Comparison of ENCODE assay signal across 29 cellular contexts in the genomic region with DNA sequence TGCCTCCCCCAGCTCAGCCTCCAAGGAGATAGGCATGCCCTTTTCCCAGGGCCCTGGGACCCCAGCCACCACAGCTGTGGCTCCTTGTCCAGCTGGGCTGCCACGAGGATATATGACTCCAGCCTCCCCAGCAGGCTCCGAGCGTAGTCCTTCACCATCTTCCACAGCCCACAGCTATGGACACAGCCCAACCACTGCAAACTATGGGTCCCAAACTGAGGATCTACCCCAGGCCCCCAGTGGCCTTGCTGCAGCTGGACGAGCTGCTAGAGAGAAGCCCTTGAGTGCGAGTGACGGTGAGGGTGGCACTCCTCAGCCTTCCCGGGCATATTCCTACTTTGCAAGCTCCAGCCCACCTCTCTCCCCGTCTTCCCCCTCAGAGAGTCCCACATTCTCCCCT.
"Had no signal": no experiment of that assay in that cellular context is flagged by ENCODE, and none has a peak within 500 bp of the region (broad histone marks: within the 10 kb centered on the region; RNA-seq: fewer than 3 reads in every experiment).

No MANE protein-coding gene starts in this region.

- H3K9me3 ChIP-seq: adrenal gland, body of pancreas, breast epithelium, MG63, SJCRH30 had no signal

- DNase-seq: activated CD4-positive, alpha-beta T cell treated with anti-CD3 and anti-CD28 coated beads, Interleukin-2, amount 10 ng/mL, durations not matched to agents 7 days and 5 days; activated CD4-positive, alpha-beta T cell treated with anti-CD3 and anti-CD28 coated beads, Interleukin-2, amount 50 U/mL, for 48 hours; activated CD8-positive, alpha-beta T cell treated with anti-CD3 and anti-CD28 coated beads, Interleukin-2, amount 10 ng/mL, durations not matched to agents 7 days and 5 days; activated gamma-delta T cell treated with Interleukin-2 at 50 U/mL for 16 hours; activated naive CD4-positive, alpha-beta T cell treated with anti-CD3 and anti-CD28 coated beads for 36 hours; activated T-cell treated with anti-CD3 and anti-CD28 coated beads, Interleukin-2, amount 50 U/mL, for 24 hours; adrenal gland; body of pancreas; Kasumi-1; KG1; MG63; NCI-H1048; NCI-H1105 treated with DMSO at 0.1 percent for 48 hours; NCI-H1436; NCI-H1694; NCI-H1930; NCI-H2081 treated with DMSO at 0.1 percent for 48 hours; NCI-H345; NCI-H510A; NCI-H526; NCI-H748 treated with DMSO at 0.1 percent for 48 hours; PC-9; SHP77; SJCRH30; T1000; WERI-Rb-1 had no signal

- ATAC-seq: activated CD8-positive, alpha-beta T cell treated with anti-CD3 and anti-CD28 coated beads, Interleukin-2, amount 10 ng/mL, durations not matched to agents 7 days and 5 days; activated naive CD4-positive, alpha-beta T cell treated with anti-CD3 and anti-CD28 coated beads, Interleukin-2, amount 50 U/mL, for 72 hours; body of pancreas had no signal

- H3K27me3 ChIP-seq: adrenal gland, body of pancreas, breast epithelium, MG63, SJCRH30 had no signal

- H3K4me1 ChIP-seq: adrenal gland, breast epithelium, SJCRH30 had no signal

- H3K4me3 ChIP-seq: adrenal gland, body of pancreas, breast epithelium, MG63, PC-9, SJCRH30, SK-N-MC had no signal

- H3K27ac ChIP-seq: adrenal gland, body of pancreas, breast epithelium, PC-9, SJCRH30, SK-N-MC, WERI-Rb-1 had no signal

- H3K4me2 ChIP-seq: PC-9 had no signal

- H2AFZ ChIP-seq: PC-9 had no signal

- H3K36me3 ChIP-seq: adrenal gland, breast epithelium, MG63, SJCRH30 had no signal
